Comparison of ENCODE assay signal across 8 cellular contexts in the genomic region with DNA sequence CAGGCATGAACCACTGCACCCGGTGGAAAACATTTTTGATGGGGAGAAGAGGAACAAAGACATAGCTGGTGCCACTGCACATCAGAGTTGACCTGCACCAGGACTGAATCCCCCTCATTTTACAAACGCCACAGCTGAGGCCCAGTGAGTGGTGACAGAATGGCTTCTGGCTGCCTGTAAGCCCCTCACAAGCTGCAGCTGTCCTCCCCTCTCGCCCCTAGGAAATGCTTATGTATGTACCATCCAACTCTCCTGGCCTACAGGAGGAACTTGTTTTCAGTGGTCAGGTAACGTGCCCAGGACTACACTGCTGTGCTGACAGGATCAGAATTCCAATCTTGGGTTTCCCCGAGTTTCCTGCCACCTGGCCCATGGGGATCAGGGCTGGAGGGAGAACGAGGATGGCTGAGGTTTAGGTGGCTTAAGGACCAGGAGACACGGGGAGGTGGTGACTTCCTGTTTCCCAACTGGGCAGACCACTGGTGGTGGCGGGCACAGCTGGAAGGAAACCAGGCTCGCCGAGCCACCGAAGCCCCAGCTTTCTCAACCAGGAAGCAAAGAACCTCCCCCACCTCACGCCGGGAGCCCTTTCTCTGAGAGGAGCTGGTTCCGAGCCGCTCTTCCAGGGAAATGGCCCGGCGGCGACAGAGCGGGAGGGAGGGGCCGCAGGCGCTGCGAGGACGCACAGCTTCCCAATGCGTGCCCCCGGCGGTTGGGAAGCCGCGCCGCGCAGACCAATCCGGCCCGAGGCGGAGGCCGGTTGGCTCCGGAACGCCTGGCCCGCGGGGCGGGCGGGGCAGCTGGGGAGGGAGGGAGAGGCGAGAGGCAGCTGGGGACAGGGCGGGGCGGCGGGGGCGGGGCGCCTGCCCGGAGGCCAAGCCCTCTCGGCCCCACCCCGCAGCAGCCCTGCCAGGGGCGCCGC. TPM values are rescaled to one million over a fixed set of nuclear protein-coding genes. Genes with fewer than 3 reads are reported as not detected.
DNase-seq lines count a peak whose midpoint lies in the region; ATAC-seq and TF ChIP-seq lines count a peak whose summit lies in the region.

No MANE protein-coding gene starts in this region.

- H3K4me3 Mint-ChIP-seq in brain = peak overlapping the region; percentile 90 to 95 (median 93)

- peak; percentile 79 for ATAC-seq in HG02759 (IDR thresholded peaks at IDR 0.05; ENCODE audit: unreplicated experiment)

- H3K4me1 Mint-ChIP-seq in brain = peaks cover 14% of the 10 kb centered on the region

- H3K27me3 ChIP-seq in iPS-15b (ENCODE audit: control insufficient read depth, insufficient read depth, low read length) (no peaks in the 10 kb centered on the region), sigmoid colon (no peaks in the 10 kb centered on the region)

- TF ChIP-seq POLR2A in sigmoid colon (IDR thresholded peaks at IDR 0.05) = peak; percentile 51 to 70

- peak overlapping the region; percentile 85 to 90 (median 86) for H3K27ac ChIP-seq in sigmoid colon

- peak overlapping the region; percentile 73 for H3K4me3 ChIP-seq in iPS-15b (ENCODE audit: low read depth, low read length)
- peak overlapping the region; percentile 45 to 75 (median 56) for H3K4me3 ChIP-seq in sigmoid colon

- 4 to 5% methylated on average over 51 of the region's 51 CpGs for WGBS in sigmoid colon, 2 donors

- in situ Hi-C loops in GM13976 (cut with MboI; ENCODE audit: low sequenced_read_pairs, unreplicated experiment) = no loop called here

- intact Hi-C loops in sigmoid colon (cut with DNase I) = loop anchor here (2.0 kb wide), 1 partner anchor 27 kb away; no protein-coding TSS in a partner anchor

- TF ChIP-seq CTCF in GM13976 (IDR thresholded peaks at IDR 0.05; ENCODE audit: borderline replicate concordance, control extremely low read depth, extremely low read depth, insufficient read depth, missing control alignments) (no peak), brain (conservative IDR thresholded peaks at IDR 0.05) (no peak), sigmoid colon (IDR thresholded peaks at IDR 0.05) (no peak)

- peaks cover 4% of the 10 kb centered on the region for H3K4me1 ChIP-seq in iPS-15b (ENCODE audit: control insufficient read depth, insufficient read depth, low read length)
- H3K4me1 ChIP-seq in sigmoid colon = peaks cover 0 to 15% (median 10%) of the 10 kb centered on the region in 4 donors

- H3K27ac Mint-ChIP-seq in brain = peak overlapping the region; percentile 77 to 98 (median 96)

- no peaks in the 10 kb centered on the region for H3K36me3 Mint-ChIP-seq in brain

- H3K27me3 Mint-ChIP-seq in brain = no peaks in the 10 kb centered on the region

- H3K9ac ChIP-seq in iPS-15b (ENCODE audit: low read depth, low read length) = peak overlapping the region; percentile 71

- no peaks in the 10 kb centered on the region for H3K9me3 Mint-ChIP-seq in brain

- H3K9me3 ChIP-seq in iPS-15b (ENCODE audit: control insufficient read depth, insufficient read depth, low read length) = no peaks in the 10 kb centered on the region
- no peaks in the 10 kb centered on the region for H3K9me3 ChIP-seq in sigmoid colon

- DNase-seq in GM13976 (ENCODE audit: low spot score) (peak; percentile 100), NCI-H146 treated with DMSO at 0.1 percent for 48 hours (lab: John Stamatoyannopoulos, UW; ENCODE audit: unreplicated experiment) (peak; percentile 80), T-helper 1 cell (peak; percentile 65 to 88 (median 70)), sigmoid colon (peak; percentile 96), HuH-7 (ENCODE audit: low spot score) (no peak)

- H3K36me3 ChIP-seq in iPS-15b (ENCODE audit: control insufficient read depth, insufficient read depth, low read length) = peaks cover 10% of the 10 kb centered on the region
- H3K36me3 ChIP-seq in sigmoid colon = no peaks in the 10 kb centered on the region

- no peak for TF ChIP-seq EP300 in sigmoid colon (IDR thresholded peaks at IDR 0.05)

RNA-seq across cellular contexts. Expression of a gene that starts 1.0 kb away (rescaled TPM):
- polyA plus RNA-seq in brain (ENCODE audit: insufficient read depth, low read depth, low replicate concordance) (34.4 TPM), sigmoid colon (10 to 100 TPM in 1 of 3 donors, 1 to 10 TPM in 2; 4.2 to 32.2 (median 8.3) TPM)
- 1 to 10 TPM; 4.2 to 6.8 (median 4.4) TPM for total RNA-seq in sigmoid colon

RNA-seq across cellular contexts. Expression of a gene that starts 12.6 kb away (rescaled TPM):
- polyA plus RNA-seq in brain (ENCODE audit: insufficient read depth, low read depth, low replicate concordance) = 24.2 TPM
- 10 to 100 TPM in 1 of 4 donors, 1 to 10 TPM in 3; 6.1 to 23.0 (median 9.1) TPM for total RNA-seq in sigmoid colon
- polyA plus RNA-seq in sigmoid colon = 10 to 100 TPM in 1 of 3 donors, 1 to 10 TPM in 2; 7.8 to 21.8 (median 8.3) TPM
